Comparison of ENCODE assay signal across 1 cellular context in genomic region chr21:43283136-43283924, GRCh38.
TF ChIP-seq lines count a peak whose summit lies in the region.

No MANE protein-coding gene starts in this region.

TF ChIP-seq in HepG2, 621 proteins besides CTCF, POLR2A, EP300 and RAD21 (continued from another document):
- TF ChIP-seq REST (IDR thresholded peaks at IDR 0.05; ENCODE audit: borderline replicate concordance in 1 of 2, low read depth in 1 of 2, low read length in 2 of 2): no peak
- TF ChIP-seq GMEB1 (CRISPR knock-in tag; IDR thresholded peaks at IDR 0.05; ENCODE audit: borderline replicate concordance): no peak
- TF ChIP-seq BCL6 (CRISPR knock-in tag; IDR thresholded peaks at IDR 0.05): no peak
- no peak for TF ChIP-seq RFX5 (IDR thresholded peaks at IDR 0.05; ENCODE audit: low read depth, low read length)
- no peak for TF ChIP-seq MXD1 (CRISPR knock-in tag; IDR thresholded peaks at IDR 0.05)
- no peak for TF ChIP-seq ZNF407 (CRISPR knock-in tag; IDR thresholded peaks at IDR 0.05; ENCODE audit: not compliant biosample characterization)
- no peak for TF ChIP-seq U2AF1 (optimal IDR thresholded peaks at IDR 0.05; ENCODE audit: low read depth, low read length)
- TF ChIP-seq ZNF362 (CRISPR knock-in tag; IDR thresholded peaks at IDR 0.05; ENCODE audit: borderline replicate concordance): no peak
- no peak for TF ChIP-seq TAF15 (IDR thresholded peaks at IDR 0.05; ENCODE audit: low read depth, low read length, poor library complexity, severe bottlenecking)
- no peak for TF ChIP-seq ZNF563 (CRISPR knock-in tag; IDR thresholded peaks at IDR 0.05)
- no peak for TF ChIP-seq KDM2A (CRISPR knock-in tag; IDR thresholded peaks at IDR 0.05; ENCODE audit: borderline replicate concordance, low read depth)
- TF ChIP-seq ETS1 (CRISPR knock-in tag; IDR thresholded peaks at IDR 0.05): no peak
- TF ChIP-seq POGZ (CRISPR knock-in tag; IDR thresholded peaks at IDR 0.05): no peak
- no peak for TF ChIP-seq UBTF (CRISPR knock-in tag; IDR thresholded peaks at IDR 0.05)
- TF ChIP-seq TOE1 (CRISPR knock-in tag; IDR thresholded peaks at IDR 0.05): no peak
- no peak for TF ChIP-seq ZGPAT (CRISPR knock-in tag; IDR thresholded peaks at IDR 0.05)
- TF ChIP-seq FOXK1 (CRISPR knock-in tag; IDR thresholded peaks at IDR 0.05; ENCODE audit: borderline replicate concordance, low read depth): no peak
- 0 out of 2 replicates have a peak, but pooled peaks have one; percentile 59 for TF ChIP-seq NONO (IDR thresholded peaks at IDR 0.05)
- TF ChIP-seq NONO (CRISPR knock-in tag; conservative IDR thresholded peaks at IDR 0.05): no peak
- no peak for TF ChIP-seq ZNF235 (CRISPR knock-in tag; IDR thresholded peaks at IDR 0.05; ENCODE audit: borderline replicate concordance)
- peak; percentile 40; the same call in 1 of the 2 replicates for TF ChIP-seq FOXA1 (IDR thresholded peaks at IDR 0.05)
- no peak for TF ChIP-seq FOXA1 (CRISPR knock-in tag; IDR thresholded peaks at IDR 0.05)
- no peak for TF ChIP-seq ZNF790 (CRISPR knock-in tag; IDR thresholded peaks at IDR 0.05; ENCODE audit: borderline replicate concordance)
- TF ChIP-seq SMC3 (IDR thresholded peaks at IDR 0.05; ENCODE audit: low read length): no peak
- TF ChIP-seq ZFP1 (CRISPR knock-in tag; IDR thresholded peaks at IDR 0.05): no peak
TF ChIP-seq in HepG2: peak in this region for 5.
